In genomic region chr2:170771049-170771937, GRCh38 we compare ENCODE assay signal across 1 cellular context.
A peak's percentile ranks its signal among the peaks of the same experiment; 100 is the strongest.
TF ChIP-seq lines count a peak whose summit lies in the region.

No MANE protein-coding gene starts in this region.

TF ChIP-seq in WTC11, 78 proteins besides CTCF, POLR2A, EP300 and RAD21 (continued from another document):
- TF ChIP-seq E2F1 (CRISPR knock-in tag; IDR thresholded peaks at IDR 0.05) (no peak), ESRRA (CRISPR knock-in tag; IDR thresholded peaks at IDR 0.05; ENCODE audit: borderline replicate concordance) (peak; percentile 59; the same call in 1 of the 2 replicates), ETV6 (CRISPR knock-in tag; IDR thresholded peaks at IDR 0.05) (0 out of 2 replicates have a peak, but pooled peaks have one; percentile 32), USF2 (CRISPR knock-in tag; IDR thresholded peaks at IDR 0.05) (no peak), MAX (CRISPR knock-in tag; IDR thresholded peaks at IDR 0.05) (peak; percentile 24; the same call in 1 of the 2 replicates)
